Comparison of ENCODE assay signal across 2 cellular contexts in the genomic region with DNA sequence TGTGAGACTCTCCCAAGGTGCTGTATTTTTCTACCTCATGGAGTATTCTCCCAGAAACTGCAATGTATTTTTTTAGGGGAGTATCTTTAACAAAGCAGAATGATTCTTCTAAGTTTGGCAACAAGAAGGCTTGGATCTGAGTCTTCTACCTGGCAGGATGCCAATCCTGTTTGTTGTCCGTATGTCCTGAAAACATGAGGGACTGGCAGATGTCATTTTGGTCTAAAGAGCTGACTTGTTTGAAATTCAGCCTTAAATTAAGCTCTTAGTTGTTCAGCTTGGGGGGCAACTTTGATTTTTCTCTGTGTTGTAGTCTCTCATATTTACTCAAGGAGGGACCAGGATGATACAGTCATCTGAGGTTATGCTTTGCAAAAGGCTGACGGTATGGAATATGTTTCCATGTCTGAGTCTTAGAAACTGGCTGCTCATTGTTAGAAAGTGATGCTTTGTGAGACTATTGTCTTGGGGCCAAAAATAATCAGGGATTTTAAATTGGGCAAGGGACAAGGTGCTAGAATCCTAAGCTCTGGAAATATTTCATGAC.
A peak's percentile ranks its signal among the peaks of the same experiment; 100 is the strongest.
TF ChIP-seq lines count a peak whose summit lies in the region.

No MANE protein-coding gene starts in this region.

TF ChIP-seq in HepG2, 621 proteins besides CTCF, POLR2A, EP300 and RAD21:
- TF ChIP-seq ZNF709 (CRISPR knock-in tag; IDR thresholded peaks at IDR 0.05) (no peak), HDAC6 (IDR thresholded peaks at IDR 0.05; ENCODE audit: low read depth, low read length) (no peak), CREB1 (IDR thresholded peaks at IDR 0.05) (no peak), CREB1 (CRISPR knock-in tag; IDR thresholded peaks at IDR 0.05) (no peak), ZNF24 (IDR thresholded peaks at IDR 0.05) (no peak), STAT5B (CRISPR knock-in tag; IDR thresholded peaks at IDR 0.05) (no peak), LCORL (IDR thresholded peaks at IDR 0.05) (peak; percentile 79), LCORL (CRISPR knock-in tag; IDR thresholded peaks at IDR 0.05) (no peak)
- TF ChIP-seq, protein P1, sequence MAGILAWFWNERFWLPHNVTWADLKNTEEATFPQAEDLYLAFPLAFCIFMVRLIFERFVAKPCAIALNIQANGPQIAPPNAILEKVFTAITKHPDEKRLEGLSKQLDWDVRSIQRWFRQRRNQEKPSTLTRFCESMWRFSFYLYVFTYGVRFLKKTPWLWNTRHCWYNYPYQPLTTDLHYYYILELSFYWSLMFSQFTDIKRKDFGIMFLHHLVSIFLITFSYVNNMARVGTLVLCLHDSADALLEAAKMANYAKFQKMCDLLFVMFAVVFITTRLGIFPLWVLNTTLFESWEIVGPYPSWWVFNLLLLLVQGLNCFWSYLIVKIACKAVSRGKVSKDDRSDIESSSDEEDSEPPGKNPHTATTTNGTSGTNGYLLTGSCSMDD (CRISPR knock-in tag; IDR thresholded peaks at IDR 0.05): no peak

TF ChIP-seq in GM23338, 12 proteins besides CTCF, POLR2A, EP300 and RAD21:
- TF ChIP-seq EZH2phosphoT487 (IDR thresholded peaks at IDR 0.05; ENCODE audit: unreplicated experiment): no peak
- TF ChIP-seq, protein P2, sequence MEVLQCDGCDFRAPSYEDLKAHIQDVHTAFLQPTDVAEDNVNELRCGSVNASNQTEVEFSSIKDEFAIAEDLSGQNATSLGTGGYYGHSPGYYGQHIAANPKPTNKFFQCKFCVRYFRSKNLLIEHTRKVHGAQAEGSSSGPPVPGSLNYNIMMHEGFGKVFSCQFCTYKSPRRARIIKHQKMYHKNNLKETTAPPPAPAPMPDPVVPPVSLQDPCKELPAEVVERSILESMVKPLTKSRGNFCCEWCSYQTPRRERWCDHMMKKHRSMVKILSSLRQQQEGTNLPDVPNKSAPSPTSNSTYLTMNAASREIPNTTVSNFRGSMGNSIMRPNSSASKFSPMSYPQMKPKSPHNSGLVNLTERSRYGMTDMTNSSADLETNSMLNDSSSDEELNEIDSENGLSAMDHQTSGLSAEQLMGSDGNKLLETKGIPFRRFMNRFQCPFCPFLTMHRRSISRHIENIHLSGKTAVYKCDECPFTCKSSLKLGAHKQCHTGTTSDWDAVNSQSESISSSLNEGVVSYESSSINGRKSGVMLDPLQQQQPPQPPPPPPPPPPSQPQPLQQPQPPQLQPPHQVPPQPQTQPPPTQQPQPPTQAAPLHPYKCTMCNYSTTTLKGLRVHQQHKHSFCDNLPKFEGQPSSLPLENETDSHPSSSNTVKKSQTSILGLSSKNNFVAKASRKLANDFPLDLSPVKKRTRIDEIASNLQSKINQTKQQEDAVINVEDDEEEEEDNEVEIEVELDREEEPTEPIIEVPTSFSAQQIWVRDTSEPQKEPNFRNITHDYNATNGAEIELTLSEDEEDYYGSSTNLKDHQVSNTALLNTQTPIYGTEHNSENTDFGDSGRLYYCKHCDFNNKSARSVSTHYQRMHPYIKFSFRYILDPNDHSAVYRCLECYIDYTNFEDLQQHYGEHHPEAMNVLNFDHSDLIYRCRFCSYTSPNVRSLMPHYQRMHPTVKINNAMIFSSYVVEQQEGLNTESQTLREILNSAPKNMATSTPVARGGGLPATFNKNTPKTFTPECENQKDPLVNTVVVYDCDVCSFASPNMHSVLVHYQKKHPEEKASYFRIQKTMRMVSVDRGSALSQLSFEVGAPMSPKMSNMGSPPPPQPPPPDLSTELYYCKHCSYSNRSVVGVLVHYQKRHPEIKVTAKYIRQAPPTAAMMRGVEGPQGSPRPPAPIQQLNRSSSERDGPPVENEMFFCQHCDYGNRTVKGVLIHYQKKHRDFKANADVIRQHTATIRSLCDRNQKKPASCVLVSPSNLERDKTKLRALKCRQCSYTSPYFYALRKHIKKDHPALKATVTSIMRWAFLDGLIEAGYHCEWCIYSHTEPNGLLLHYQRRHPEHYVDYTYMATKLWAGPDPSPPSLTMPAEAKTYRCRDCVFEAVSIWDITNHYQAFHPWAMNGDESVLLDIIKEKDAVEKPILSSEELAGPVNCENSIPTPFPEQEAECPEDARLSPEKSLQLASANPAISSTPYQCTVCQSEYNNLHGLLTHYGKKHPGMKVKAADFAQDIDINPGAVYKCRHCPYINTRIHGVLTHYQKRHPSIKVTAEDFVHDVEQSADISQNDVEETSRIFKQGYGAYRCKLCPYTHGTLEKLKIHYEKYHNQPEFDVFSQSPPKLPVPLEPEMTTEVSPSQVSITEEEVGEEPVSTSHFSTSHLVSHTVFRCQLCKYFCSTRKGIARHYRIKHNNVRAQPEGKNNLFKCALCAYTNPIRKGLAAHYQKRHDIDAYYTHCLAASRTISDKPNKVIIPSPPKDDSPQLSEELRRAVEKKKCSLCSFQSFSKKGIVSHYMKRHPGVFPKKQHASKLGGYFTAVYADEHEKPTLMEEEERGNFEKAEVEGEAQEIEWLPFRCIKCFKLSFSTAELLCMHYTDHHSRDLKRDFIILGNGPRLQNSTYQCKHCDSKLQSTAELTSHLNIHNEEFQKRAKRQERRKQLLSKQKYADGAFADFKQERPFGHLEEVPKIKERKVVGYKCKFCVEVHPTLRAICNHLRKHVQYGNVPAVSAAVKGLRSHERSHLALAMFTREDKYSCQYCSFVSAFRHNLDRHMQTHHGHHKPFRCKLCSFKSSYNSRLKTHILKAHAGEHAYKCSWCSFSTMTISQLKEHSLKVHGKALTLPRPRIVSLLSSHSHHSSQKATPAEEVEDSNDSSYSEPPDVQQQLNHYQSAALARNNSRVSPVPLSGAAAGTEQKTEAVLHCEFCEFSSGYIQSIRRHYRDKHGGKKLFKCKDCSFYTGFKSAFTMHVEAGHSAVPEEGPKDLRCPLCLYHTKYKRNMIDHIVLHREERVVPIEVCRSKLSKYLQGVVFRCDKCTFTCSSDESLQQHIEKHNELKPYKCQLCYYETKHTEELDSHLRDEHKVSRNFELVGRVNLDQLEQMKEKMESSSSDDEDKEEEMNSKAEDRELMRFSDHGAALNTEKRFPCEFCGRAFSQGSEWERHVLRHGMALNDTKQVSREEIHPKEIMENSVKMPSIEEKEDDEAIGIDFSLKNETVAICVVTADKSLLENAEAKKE (CRISPR knock-in tag; IDR thresholded peaks at IDR 0.05): no peak
- no peak for TF ChIP-seq STAT1 (IDR thresholded peaks at IDR 0.05; ENCODE audit: unreplicated experiment)
- no peak for TF ChIP-seq ZNF114 (CRISPR knock-in tag; IDR thresholded peaks at IDR 0.05)
- TF ChIP-seq, protein P3, sequence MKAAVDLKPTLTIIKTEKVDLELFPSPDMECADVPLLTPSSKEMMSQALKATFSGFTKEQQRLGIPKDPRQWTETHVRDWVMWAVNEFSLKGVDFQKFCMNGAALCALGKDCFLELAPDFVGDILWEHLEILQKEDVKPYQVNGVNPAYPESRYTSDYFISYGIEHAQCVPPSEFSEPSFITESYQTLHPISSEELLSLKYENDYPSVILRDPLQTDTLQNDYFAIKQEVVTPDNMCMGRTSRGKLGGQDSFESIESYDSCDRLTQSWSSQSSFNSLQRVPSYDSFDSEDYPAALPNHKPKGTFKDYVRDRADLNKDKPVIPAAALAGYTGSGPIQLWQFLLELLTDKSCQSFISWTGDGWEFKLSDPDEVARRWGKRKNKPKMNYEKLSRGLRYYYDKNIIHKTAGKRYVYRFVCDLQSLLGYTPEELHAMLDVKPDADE (IDR thresholded peaks at IDR 0.05): no peak
- TF ChIP-seq JUNB (IDR thresholded peaks at IDR 0.05; ENCODE audit: unreplicated experiment): no peak
- TF ChIP-seq, protein P4, sequence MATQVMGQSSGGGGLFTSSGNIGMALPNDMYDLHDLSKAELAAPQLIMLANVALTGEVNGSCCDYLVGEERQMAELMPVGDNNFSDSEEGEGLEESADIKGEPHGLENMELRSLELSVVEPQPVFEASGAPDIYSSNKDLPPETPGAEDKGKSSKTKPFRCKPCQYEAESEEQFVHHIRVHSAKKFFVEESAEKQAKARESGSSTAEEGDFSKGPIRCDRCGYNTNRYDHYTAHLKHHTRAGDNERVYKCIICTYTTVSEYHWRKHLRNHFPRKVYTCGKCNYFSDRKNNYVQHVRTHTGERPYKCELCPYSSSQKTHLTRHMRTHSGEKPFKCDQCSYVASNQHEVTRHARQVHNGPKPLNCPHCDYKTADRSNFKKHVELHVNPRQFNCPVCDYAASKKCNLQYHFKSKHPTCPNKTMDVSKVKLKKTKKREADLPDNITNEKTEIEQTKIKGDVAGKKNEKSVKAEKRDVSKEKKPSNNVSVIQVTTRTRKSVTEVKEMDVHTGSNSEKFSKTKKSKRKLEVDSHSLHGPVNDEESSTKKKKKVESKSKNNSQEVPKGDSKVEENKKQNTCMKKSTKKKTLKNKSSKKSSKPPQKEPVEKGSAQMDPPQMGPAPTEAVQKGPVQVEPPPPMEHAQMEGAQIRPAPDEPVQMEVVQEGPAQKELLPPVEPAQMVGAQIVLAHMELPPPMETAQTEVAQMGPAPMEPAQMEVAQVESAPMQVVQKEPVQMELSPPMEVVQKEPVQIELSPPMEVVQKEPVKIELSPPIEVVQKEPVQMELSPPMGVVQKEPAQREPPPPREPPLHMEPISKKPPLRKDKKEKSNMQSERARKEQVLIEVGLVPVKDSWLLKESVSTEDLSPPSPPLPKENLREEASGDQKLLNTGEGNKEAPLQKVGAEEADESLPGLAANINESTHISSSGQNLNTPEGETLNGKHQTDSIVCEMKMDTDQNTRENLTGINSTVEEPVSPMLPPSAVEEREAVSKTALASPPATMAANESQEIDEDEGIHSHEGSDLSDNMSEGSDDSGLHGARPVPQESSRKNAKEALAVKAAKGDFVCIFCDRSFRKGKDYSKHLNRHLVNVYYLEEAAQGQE (IDR thresholded peaks at IDR 0.05; ENCODE audit: unreplicated experiment): no peak
- TF ChIP-seq CREB1 (CRISPR knock-in tag; IDR thresholded peaks at IDR 0.05; ENCODE audit: low read depth): no peak
- no peak for TF ChIP-seq ZNF331 (CRISPR knock-in tag; IDR thresholded peaks at IDR 0.05; ENCODE audit: low read depth)
TF ChIP-seq in GM23338: peak in this region for 0.
